ENCODE assay signal across 8 cellular contexts in genomic region chr2:202831241-202831997, GRCh38.
DNase-seq lines count a peak whose midpoint lies in the region; TF ChIP-seq lines count a peak whose summit lies in the region.

No MANE protein-coding gene starts in this region.

- H3K4me2 ChIP-seq in MM.1S (ENCODE audit: low read depth, low read length): peak overlapping the region; percentile 64

- no peaks in the 10 kb centered on the region for H3K9me3 ChIP-seq in MM.1S (replicated peaks; ENCODE audit: insufficient read depth, low read length)

- CTCF ChIA-PET in AG04449 (lab: Yijun Ruan, JAX): interaction anchor here (0.6 to 1.5 kb wide), 6 partner anchors 9 to 39 kb away, joined by 3 to 13 read pairs (median 4); no protein-coding TSS in a partner anchor

- TF ChIP-seq CTCF in AG04449 (IDR thresholded peaks at IDR 0.05; ENCODE audit: insufficient read depth, low read length, missing control alignments): peak; percentile 63
- peak; percentile 63 for TF ChIP-seq CTCF in GM12872 (IDR thresholded peaks at IDR 0.05; ENCODE audit: insufficient read depth, low read depth, low read length)
- TF ChIP-seq CTCF in MM.1S (IDR thresholded peaks at IDR 0.05; ENCODE audit: low read length): peak; percentile 88

- H3K4me3 ChIP-seq in AG04449 (ENCODE audit: low read depth, low read length): no peak overlapping the region
- no peak overlapping the region for H3K4me3 ChIP-seq in MM.1S (ENCODE audit: low read length)

- no peak for DNase-seq in AG04449 (ENCODE audit: low read depth, low spot score)
- peak; percentile 92 for DNase-seq in MM.1S
- DNase-seq in SKM-1 treated with dmso at 0.1 percent for 144 hours (lab: John Stamatoyannopoulos, UW; ENCODE audit: unreplicated experiment): peak; percentile 42
- DNase-seq in T47D (ENCODE audit: low read depth in 1 of 2, low spot score in 1 of 2): peak; percentile 46 to 66
- DNase-seq in kidney tubule cell (ENCODE audit: low spot score): peak; percentile 69
- DNase-seq in stimulated activated CD8-positive, alpha-beta memory T cell treated with anti-CD3 and anti-CD28 coated beads, Interleukin-4, amount 100 ng/mL, for 48 hours: peak; percentile 52
- no peak for DNase-seq in T1000 (lab: John Stamatoyannopoulos, UW)

- H3K27me3 ChIP-seq in MM.1S (replicated peaks; ENCODE audit: insufficient read depth, low read length): no peaks in the 10 kb centered on the region

- no peaks in the 10 kb centered on the region for H3K79me2 ChIP-seq in MM.1S (ENCODE audit: low read length)

- H2AFZ ChIP-seq in MM.1S (ENCODE audit: low read length): no peak overlapping the region

- no peaks in the 10 kb centered on the region for H3K9me2 ChIP-seq in MM.1S (replicated peaks; ENCODE audit: insufficient read depth, low read length)

- no peak overlapping the region for H3K9ac ChIP-seq in MM.1S (ENCODE audit: low read length)

- no peaks in the 10 kb centered on the region for H3K36me3 ChIP-seq in MM.1S (replicated peaks; ENCODE audit: insufficient read depth, low read length)

- no peak overlapping the region for H3K27ac ChIP-seq in MM.1S (ENCODE audit: low read length)

- in situ Hi-C loops in T47D (cut with HindIII; ENCODE audit: low pct_unique_long_range_greater_than_20kb, low sequenced_read_pairs): no loop called here

- peaks cover 5% of the 10 kb centered on the region; the same call in 1 of the 2 replicates for H3K4me1 ChIP-seq in MM.1S (ENCODE audit: low read length)

- POLR2A ChIA-PET in AG04449 (lab: Yijun Ruan, JAX): no interaction called here

- no peaks in the 10 kb centered on the region for H3F3A ChIP-seq in MM.1S (ENCODE audit: insufficient read depth, low read length)

- no peaks in the 10 kb centered on the region for H4K20me1 ChIP-seq in MM.1S (ENCODE audit: insufficient read depth, low read length)

Comparison
In these comparisons a context has a peak if more than half of its experiments do, and no peak if none do; other contexts are left out.
1. DNase-seq: peak in MM.1S (single experiment), SKM-1 treated with dmso at 0.1 percent for 144 hours (single experiment), T47D (2 of 2), kidney tubule cell (single experiment) and stimulated activated CD8-positive, alpha-beta memory T cell treated with anti-CD3 and anti-CD28 coated beads, Interleukin-4, amount 100 ng/mL, for 48 hours (single experiment); none in AG04449 (single experiment) and T1000 (single experiment).
2. Peak in every context shown above with its lines, with median percentiles within 50 percentile points of each other: CTCF ChIP-seq.